21 cellular contexts compared by ENCODE assay signal in genomic region chr15:89642106-89642505, GRCh38. TPM values are rescaled to one million over a fixed set of nuclear protein-coding genes. Genes with fewer than 3 reads are reported as not detected.
DNase-seq lines count a peak whose midpoint lies in the region; ATAC-seq and TF ChIP-seq lines count a peak whose summit lies in the region.
"Had no signal": no experiment of that assay in that cellular context is flagged by ENCODE, and none has a peak within 500 bp of the region (broad histone marks: within the 10 kb centered on the region; RNA-seq: fewer than 3 reads in every experiment).

No MANE protein-coding gene starts in this region.

- no peaks in the 10 kb centered on the region for H3K27me3 ChIP-seq in right lobe of liver
- H3K27me3 ChIP-seq in Karpas-422 (ENCODE audit: low read length): no peaks in the 10 kb centered on the region

- no peaks in the 10 kb centered on the region for H3K36me3 ChIP-seq in right lobe of liver
- no peaks in the 10 kb centered on the region for H3K36me3 ChIP-seq in Karpas-422 (ENCODE audit: insufficient read depth, low read length)

- peak overlapping the region in 1 of 3 donors; percentile 20 for H3K27ac ChIP-seq in right lobe of liver
- H3K27ac ChIP-seq in Karpas-422 (ENCODE audit: low read length): no peak overlapping the region
- H3K27ac ChIP-seq: 22Rv1, C4-2B, PC-9, SK-N-MC had no signal

- H3K4me1 ChIP-seq in right lobe of liver (peaks cover 0 to 5% (median 0%) of the 10 kb centered on the region in 4 donors), Karpas-422 (ENCODE audit: low read length) (no peaks in the 10 kb centered on the region)

- no peak for TF ChIP-seq POLR2A in right lobe of liver (IDR thresholded peaks at IDR 0.05)

- TF ChIP-seq CTCF in right lobe of liver (IDR thresholded peaks at IDR 0.05): no peak

- ATAC-seq in left ventricle myocardium superior: peak; percentile 4
- no peak for ATAC-seq in Right ventricle myocardium superior (ENCODE audit: poor library complexity)
- peak; percentile 18 to 70 (median 64) for ATAC-seq in right lobe of liver
- ATAC-seq in HG02840 (IDR thresholded peaks at IDR 0.05; ENCODE audit: low FRiP score, unreplicated experiment): no peak

- H3K4me2 ChIP-seq in Karpas-422 (ENCODE audit: low read depth, low read length, poor library complexity, severe bottlenecking): no peak overlapping the region
- H3K4me2 ChIP-seq: PC-9 had no signal

- WGBS in right lobe of liver (ENCODE audit: insufficient coverage, low coverage, low lambda C conversion rate, missing lambda C conversion rate): 80% methylated on average over 2 of the region's 16 CpGs

- H3K79me2 ChIP-seq in Karpas-422 (ENCODE audit: low read length): no peaks in the 10 kb centered on the region

- H3K9me3 ChIP-seq in right lobe of liver (no peaks in the 10 kb centered on the region), Karpas-422 (ENCODE audit: low read length) (no peaks in the 10 kb centered on the region)

- H2AFZ ChIP-seq in Karpas-422 (ENCODE audit: low read length): no peak overlapping the region
- H2AFZ ChIP-seq: PC-9 had no signal

- H3K4me3 ChIP-seq in right lobe of liver (no peak overlapping the region), Karpas-422 (ENCODE audit: low read length) (no peak overlapping the region)
- H3K4me3 ChIP-seq: PC-9, SK-N-MC had no signal

- no peaks in the 10 kb centered on the region for H3K9me2 ChIP-seq in Karpas-422 (replicated peaks; ENCODE audit: insufficient read depth, low read length)

- DNase-seq in DMS53 (lab: John Stamatoyannopoulos, UW) (peak; percentile 29), DMS53 treated with DMSO at 0.1 percent for 48 hours (lab: John Stamatoyannopoulos, UW; ENCODE audit: unreplicated experiment) (no peak), left ventricle myocardium superior (no peak), Right ventricle myocardium superior (no peak), right lobe of liver (no peak), ureter (ENCODE audit: low spot score) (peak; percentile 14), Karpas-422 (no peak)
- DNase-seq: AML-193, H7, NCI-H1105 treated with DMSO at 0.1 percent for 48 hours, NCI-H1694 treated with DMSO at 0.1 percent for 48 hours, NCI-H2107, NCI-H226, NCI-H524, NCI-H82, PC-9 had no signal

- H4K20me1 ChIP-seq in Karpas-422 (ENCODE audit: insufficient read depth, low read depth, low read length): no peaks in the 10 kb centered on the region

- intact Hi-C loops in left ventricle myocardium superior (cut with micrococcal nuclease) (no loop called here), Right ventricle myocardium superior (cut with DNase I) (loop anchor here (10.0 kb wide), 1 partner anchor 103 kb away; no protein-coding TSS in a partner anchor), right lobe of liver (cut with DNase I) (no loop called here)

- H3K9ac ChIP-seq in Karpas-422 (ENCODE audit: low read length): no peak overlapping the region

RNA-seq across cellular contexts. Expression of gene KIF7, which starts 13.2 kb away (rescaled TPM):
- total RNA-seq in left ventricle myocardium superior (2.2 TPM), Right ventricle myocardium superior (1.9 TPM), right lobe of liver (under 1 TPM; 0.34 to 0.92 (median 0.48) TPM), ureter (11.2 TPM)
- not detected in 2 replicates for total RNA-seq in Karpas-422 (2014; rRNA removed; shearing (Covaris generic); ENCODE audit: low replicate concordance)

RNA-seq across cellular contexts. Expression of gene PLIN1, which starts 37.1 kb away (rescaled TPM):
- total RNA-seq in left ventricle myocardium superior (4.7 TPM), Right ventricle myocardium superior (9.9 TPM), right lobe of liver (10 to 100 TPM in 4 of 6 experiments, 1 to 10 TPM in 2; 2.5 to 28.8 (median 18.6) TPM), ureter (4.6 TPM)
- total RNA-seq in Karpas-422 (2014; rRNA removed; shearing (Covaris generic); ENCODE audit: low replicate concordance): not detected in 2 replicates
- total RNA-seq: H7, LHCN-M2 had no signal

RNA-seq across cellular contexts. Expression of gene PEX11A, which starts 48.4 kb away (rescaled TPM):
- total RNA-seq in left ventricle myocardium superior (13.9 TPM), Right ventricle myocardium superior (13.4 TPM), right lobe of liver (10 to 100 TPM in 5 of 6 experiments, 1 to 10 TPM in 1; 6.9 to 30.9 (median 22.6) TPM), ureter (25.2 TPM)
- total RNA-seq in Karpas-422 (2014; rRNA removed; shearing (Covaris generic); ENCODE audit: low replicate concordance): not detected in 2 replicates

RNA-seq across cellular contexts. Expression of gene WDR93, which starts 48.5 kb away (rescaled TPM):
- total RNA-seq in left ventricle myocardium superior (not detected), Right ventricle myocardium superior (0.11 TPM), right lobe of liver (not detected), ureter (0.68 TPM)
- total RNA-seq in Karpas-422 (2014; rRNA removed; shearing (Covaris generic); ENCODE audit: low replicate concordance): not detected in 2 replicates
- total RNA-seq: H7, LHCN-M2 had no signal

Comparison
In these comparisons a context has a peak if more than half of its experiments do, and no peak if none do; other contexts are left out.
1. DNase-seq: peak in DMS53 (single experiment) and ureter (single experiment); none in DMS53 treated with DMSO at 0.1 percent for 48 hours (single experiment), left ventricle myocardium superior (single experiment), Right ventricle myocardium superior (single experiment), right lobe of liver (0 of 3) and Karpas-422 (single experiment).
2. ATAC-seq: peak in left ventricle myocardium superior (single experiment) and right lobe of liver (4 of 4); none in Right ventricle myocardium superior (single experiment) and HG02840 (single experiment).